7 cellular contexts compared by ENCODE assay signal in the genomic region with DNA sequence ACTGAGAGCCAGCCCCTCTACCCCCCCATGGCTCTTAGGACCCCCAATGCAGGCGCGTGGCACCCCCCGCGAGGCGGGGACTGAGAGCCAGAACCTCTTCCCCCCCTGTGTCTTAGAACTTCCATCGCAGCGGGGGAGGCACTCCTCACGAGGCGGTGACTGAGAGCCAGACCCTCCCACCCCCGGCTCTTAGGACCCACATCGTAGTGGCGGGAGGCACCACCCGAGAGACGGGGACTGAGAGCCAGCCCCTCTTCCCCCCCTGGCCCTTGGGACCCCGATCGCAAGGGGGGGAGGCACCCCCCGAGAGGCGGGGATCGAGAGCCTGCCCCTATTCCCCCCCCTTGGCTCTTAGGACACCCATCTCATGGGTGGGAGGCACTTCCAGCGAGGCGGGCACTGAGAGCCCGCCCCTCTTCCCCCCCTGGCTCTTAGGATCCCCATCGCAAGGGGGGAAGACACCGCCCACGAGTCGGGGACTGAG. TPM values are rescaled to one million over a fixed set of nuclear protein-coding genes. Genes with fewer than 3 reads are reported as not detected.
A peak's percentile ranks its signal among the peaks of the same experiment; 100 is the strongest.
DNase-seq lines count a peak whose midpoint lies in the region; ATAC-seq and TF ChIP-seq lines count a peak whose summit lies in the region.

No MANE protein-coding gene starts in this region.

- H4K8ac ChIP-seq in mesenchymal stem cell (ENCODE audit: low read length), result no peak overlapping the region

- no peak overlapping the region for H2AK5ac ChIP-seq in mesenchymal stem cell (ENCODE audit: low read length, severe bottlenecking)

- no peak overlapping the region for H2BK120ac ChIP-seq in mesenchymal stem cell (ENCODE audit: low read depth, low read length)

- intact Hi-C loops in ascending aorta (cut with DNase I), result no loop called here
- intact Hi-C loops in uterus (cut with DNase I; ENCODE audit: low total_unique reads), result no loop called here

- TF ChIP-seq POLR2A in uterus (IDR thresholded peaks at IDR 0.05), result no peak

- no peaks in the 10 kb centered on the region for H3K79me1 ChIP-seq in mesenchymal stem cell (replicated peaks; ENCODE audit: low read length, poor library complexity, severe bottlenecking)

- H3K27me3 ChIP-seq in ascending aorta, result peaks cover 5% of the 10 kb centered on the region
- H3K27me3 ChIP-seq in mesenchymal stem cell (ENCODE audit: control insufficient read depth in 1 of 2, insufficient read depth in 1 of 2, low read length in 2 of 2), result peaks cover 31 to 40% of the 10 kb centered on the region in 2 experiments
- H3K27me3 ChIP-seq in uterus, result peaks cover 0 to 14% of the 10 kb centered on the region in 2 donors

- H3K36me3 ChIP-seq in ascending aorta, result no peaks in the 10 kb centered on the region
- H3K36me3 ChIP-seq in mesenchymal stem cell (ENCODE audit: control insufficient read depth in 1 of 2, insufficient read depth in 2 of 2, low read depth in 1 of 2, low read length in 2 of 2), result no peaks in the 10 kb centered on the region
- no peaks in the 10 kb centered on the region for H3K36me3 ChIP-seq in uterus

- H2AFZ ChIP-seq in mesenchymal stem cell (ENCODE audit: low read depth, low read length), result no peak overlapping the region

- no peak overlapping the region for H2BK15ac ChIP-seq in mesenchymal stem cell (ENCODE audit: low read depth, poor library complexity, severe bottlenecking)

- H3K27ac ChIP-seq in ascending aorta (no peak overlapping the region), mesenchymal stem cell (ENCODE audit: low read length, poor library complexity, severe bottlenecking) (no peak overlapping the region), uterus (peak overlapping the region in 1 of 2 donors; percentile 76)

- no peak overlapping the region for H3K4ac ChIP-seq in mesenchymal stem cell (ENCODE audit: low read depth in 1 of 2, low read length in 2 of 2)

- ATAC-seq in HG02981 (IDR thresholded peaks at IDR 0.05; ENCODE audit: unreplicated experiment), result no peak

- H4K91ac ChIP-seq in mesenchymal stem cell (ENCODE audit: low read length), result no peak overlapping the region

- in situ Hi-C loops in GM13977 (cut with MboI; ENCODE audit: low pct_unique_long_range_greater_than_20kb, low sequenced_read_pairs, unreplicated experiment), result loop anchor here (25.0 kb wide), 1 partner anchor 119 kb away; no protein-coding TSS in a partner anchor

- H3K4me3 ChIP-seq in ascending aorta (peak overlapping the region; percentile 7 to 55), mesenchymal stem cell (ENCODE audit: insufficient read depth in 1 of 2, low read depth in 1 of 2, low read length in 2 of 2) (peak overlapping the region; percentile 11 to 37), uterus (peak overlapping the region; percentile 21 to 48)

- TF ChIP-seq CTCF in GM13977 (IDR thresholded peaks at IDR 0.05; ENCODE audit: extremely low read depth, insufficient read depth, missing control alignments) (no peak), ascending aorta (IDR thresholded peaks at IDR 0.05) (no peak), uterus (IDR thresholded peaks at IDR 0.05) (no peak)

- peak overlapping the region in 1 of 2 experiments; percentile 59 for H3K23ac ChIP-seq in mesenchymal stem cell (ENCODE audit: low read length in 2 of 2)

- peaks cover 0 to 14% of the 10 kb centered on the region in 2 donors for H3K4me1 ChIP-seq in ascending aorta
- peaks cover 34% of the 10 kb centered on the region for H3K4me1 ChIP-seq in mesenchymal stem cell (ENCODE audit: control insufficient read depth, insufficient read depth, low read depth, low read length)
- peaks cover 0 to 5% of the 10 kb centered on the region in 2 donors for H3K4me1 ChIP-seq in uterus

- peak overlapping the region; percentile 57 for H3K4me2 ChIP-seq in mesenchymal stem cell (ENCODE audit: low read length, poor library complexity, severe bottlenecking)

- DNase-seq in GM13977 (ENCODE audit: low spot score) (peak; percentile 46), NCI-H146 treated with DMSO at 0.1 percent for 48 hours (lab: John Stamatoyannopoulos, UW; ENCODE audit: unreplicated experiment) (peak; percentile 76), ascending aorta (ENCODE audit: low spot score in 2 of 2) (no peak), mesenchymal stem cell (no peak), uterus (peak; percentile 43 to 62), cerebellar nuclear complex (lab: John Stamatoyannopoulos, UW) (no peak)

- H3K18ac ChIP-seq in mesenchymal stem cell (ENCODE audit: low read depth in 1 of 2, low read length in 2 of 2), result peak overlapping the region in 1 of 2 experiments; percentile 30

- no peak overlapping the region for H3K9ac ChIP-seq in mesenchymal stem cell (ENCODE audit: low read length)

- no peaks in the 10 kb centered on the region for H3K9me3 ChIP-seq in ascending aorta
- no peaks in the 10 kb centered on the region for H3K9me3 ChIP-seq in mesenchymal stem cell (ENCODE audit: control insufficient read depth, low read length)
- no peaks in the 10 kb centered on the region for H3K9me3 ChIP-seq in uterus

- no peak overlapping the region for H2BK12ac ChIP-seq in mesenchymal stem cell (ENCODE audit: low read length in 2 of 2)

- 8% methylated on average over 20 of the region's 26 CpGs for WGBS in mesenchymal stem cell

- H3K14ac ChIP-seq in mesenchymal stem cell (ENCODE audit: low read length in 2 of 2), result no peak overlapping the region

- no peak overlapping the region for H2BK5ac ChIP-seq in mesenchymal stem cell (ENCODE audit: low read depth, low read length, poor library complexity, severe bottlenecking)

RNA-seq across cellular contexts. Expression of a gene that starts 44.7 kb away (rescaled TPM):
- 27.9 TPM for total RNA-seq in ascending aorta
- 7.9 TPM for polyA plus RNA-seq in mesenchymal stem cell (2013, experiment 1 of 2)
- 6.7 TPM for polyA plus RNA-seq in mesenchymal stem cell (2013, experiment 2 of 2)
- 10 to 100 TPM in 2 of 4 donors, 1 to 10 TPM in 1, under 1 TPM in 1; 0.77 to 67.7 (median 15.5) TPM for total RNA-seq in uterus

Comparison
In these comparisons a context has a peak if more than half of its experiments do, and no peak if none do; other contexts are left out.
1. DNase-seq: peak in GM13977 (single experiment), NCI-H146 treated with DMSO at 0.1 percent for 48 hours (single experiment) and uterus (2 of 2); none in ascending aorta (0 of 2), mesenchymal stem cell (single experiment) and cerebellar nuclear complex (0 of 2).
2. Peak in every context shown above with its lines, with median percentiles within 50 percentile points of each other: H3K4me3 ChIP-seq.